1 cellular context compared by ENCODE assay signal in the genomic region with DNA sequence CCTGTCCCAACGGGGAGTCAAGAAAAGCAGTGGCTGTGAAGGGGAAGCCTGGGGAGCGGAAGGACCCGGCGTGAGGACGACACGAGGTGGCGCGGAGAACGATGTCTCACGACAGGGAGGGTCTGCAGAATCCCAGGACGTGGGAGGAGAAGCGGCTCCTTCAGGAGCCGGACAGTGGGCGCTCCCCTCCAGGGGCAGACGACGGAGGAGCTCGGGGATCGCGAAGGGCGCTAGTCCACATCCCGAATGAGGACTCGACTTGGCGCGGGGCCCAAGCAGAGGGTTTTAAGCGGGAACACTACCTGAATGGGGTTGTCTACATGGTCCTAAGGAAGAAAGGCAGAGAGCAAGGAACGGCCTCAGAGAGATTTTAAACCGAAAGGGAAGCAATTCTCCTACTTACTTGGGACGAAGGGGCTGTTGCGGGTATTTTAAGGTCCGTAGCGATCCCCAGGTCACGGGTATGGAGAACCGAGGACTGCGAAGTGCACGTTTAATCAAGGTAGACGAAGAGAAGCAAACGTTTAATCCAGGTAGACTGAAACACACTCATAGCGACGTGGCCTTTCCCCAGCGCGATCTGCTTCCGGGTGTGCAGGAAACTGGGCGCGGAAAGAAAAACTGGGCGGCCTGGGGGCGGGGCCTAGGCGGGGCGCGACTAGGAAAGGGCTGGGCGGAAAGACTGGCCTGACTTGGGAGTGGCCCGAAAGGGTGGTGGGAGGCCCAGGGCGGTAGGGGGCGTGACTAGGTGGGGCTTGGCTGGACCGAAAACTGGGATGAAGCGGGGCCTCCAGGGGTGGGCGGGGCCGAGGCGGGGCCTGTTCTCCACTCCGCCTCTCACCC.
TF ChIP-seq lines count a peak whose summit lies in the region.

A gene (minus strand): TSS at position 594 of the 843 bp plus-strand sequence. CDS start 10,964 bp downstream, outside the sequence.

TF ChIP-seq in HepG2, 621 proteins besides CTCF, POLR2A, EP300 and RAD21 (continued from another document and continues in another):
- TF ChIP-seq, protein P1, sequence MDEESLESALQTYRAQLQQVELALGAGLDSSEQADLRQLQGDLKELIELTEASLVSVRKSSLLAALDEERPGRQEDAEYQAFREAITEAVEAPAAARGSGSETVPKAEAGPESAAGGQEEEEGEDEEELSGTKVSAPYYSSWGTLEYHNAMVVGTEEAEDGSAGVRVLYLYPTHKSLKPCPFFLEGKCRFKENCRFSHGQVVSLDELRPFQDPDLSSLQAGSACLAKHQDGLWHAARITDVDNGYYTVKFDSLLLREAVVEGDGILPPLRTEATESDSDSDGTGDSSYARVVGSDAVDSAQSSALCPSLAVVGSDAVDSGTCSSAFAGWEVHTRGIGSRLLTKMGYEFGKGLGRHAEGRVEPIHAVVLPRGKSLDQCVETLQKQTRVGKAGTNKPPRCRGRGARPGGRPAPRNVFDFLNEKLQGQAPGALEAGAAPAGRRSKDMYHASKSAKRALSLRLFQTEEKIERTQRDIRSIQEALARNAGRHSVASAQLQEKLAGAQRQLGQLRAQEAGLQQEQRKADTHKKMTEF (CRISPR knock-in tag; IDR thresholded peaks at IDR 0.05) = peak; percentile 31; the same call in 1 of the 2 replicates
- TF ChIP-seq, protein P2, sequence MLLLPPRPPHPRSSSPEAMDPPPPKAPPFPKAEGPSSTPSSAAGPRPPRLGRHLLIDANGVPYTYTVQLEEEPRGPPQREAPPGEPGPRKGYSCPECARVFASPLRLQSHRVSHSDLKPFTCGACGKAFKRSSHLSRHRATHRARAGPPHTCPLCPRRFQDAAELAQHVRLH (CRISPR knock-in tag; IDR thresholded peaks at IDR 0.05; ENCODE audit: borderline replicate concordance, low read depth) = 0 out of 2 replicates have a peak, but pooled peaks have one; percentile 74
- TF ChIP-seq ZNF44 (CRISPR knock-in tag; IDR thresholded peaks at IDR 0.05) = no peak
- TF ChIP-seq SRY (CRISPR knock-in tag; IDR thresholded peaks at IDR 0.05) = peak; percentile 29; the same call in 1 of the 2 replicates
- no peak for TF ChIP-seq ZNF33B (CRISPR knock-in tag; IDR thresholded peaks at IDR 0.05)
- TF ChIP-seq, protein P3, sequence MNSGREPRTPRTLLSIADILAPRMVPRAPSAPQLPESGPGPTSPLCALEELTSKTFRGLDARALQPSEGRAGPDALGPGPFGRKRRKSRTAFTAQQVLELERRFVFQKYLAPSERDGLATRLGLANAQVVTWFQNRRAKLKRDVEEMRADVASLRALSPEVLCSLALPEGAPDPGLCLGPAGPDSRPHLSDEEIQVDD (CRISPR knock-in tag; IDR thresholded peaks at IDR 0.05; ENCODE audit: borderline replicate concordance) = no peak
- TF ChIP-seq, protein P4, sequence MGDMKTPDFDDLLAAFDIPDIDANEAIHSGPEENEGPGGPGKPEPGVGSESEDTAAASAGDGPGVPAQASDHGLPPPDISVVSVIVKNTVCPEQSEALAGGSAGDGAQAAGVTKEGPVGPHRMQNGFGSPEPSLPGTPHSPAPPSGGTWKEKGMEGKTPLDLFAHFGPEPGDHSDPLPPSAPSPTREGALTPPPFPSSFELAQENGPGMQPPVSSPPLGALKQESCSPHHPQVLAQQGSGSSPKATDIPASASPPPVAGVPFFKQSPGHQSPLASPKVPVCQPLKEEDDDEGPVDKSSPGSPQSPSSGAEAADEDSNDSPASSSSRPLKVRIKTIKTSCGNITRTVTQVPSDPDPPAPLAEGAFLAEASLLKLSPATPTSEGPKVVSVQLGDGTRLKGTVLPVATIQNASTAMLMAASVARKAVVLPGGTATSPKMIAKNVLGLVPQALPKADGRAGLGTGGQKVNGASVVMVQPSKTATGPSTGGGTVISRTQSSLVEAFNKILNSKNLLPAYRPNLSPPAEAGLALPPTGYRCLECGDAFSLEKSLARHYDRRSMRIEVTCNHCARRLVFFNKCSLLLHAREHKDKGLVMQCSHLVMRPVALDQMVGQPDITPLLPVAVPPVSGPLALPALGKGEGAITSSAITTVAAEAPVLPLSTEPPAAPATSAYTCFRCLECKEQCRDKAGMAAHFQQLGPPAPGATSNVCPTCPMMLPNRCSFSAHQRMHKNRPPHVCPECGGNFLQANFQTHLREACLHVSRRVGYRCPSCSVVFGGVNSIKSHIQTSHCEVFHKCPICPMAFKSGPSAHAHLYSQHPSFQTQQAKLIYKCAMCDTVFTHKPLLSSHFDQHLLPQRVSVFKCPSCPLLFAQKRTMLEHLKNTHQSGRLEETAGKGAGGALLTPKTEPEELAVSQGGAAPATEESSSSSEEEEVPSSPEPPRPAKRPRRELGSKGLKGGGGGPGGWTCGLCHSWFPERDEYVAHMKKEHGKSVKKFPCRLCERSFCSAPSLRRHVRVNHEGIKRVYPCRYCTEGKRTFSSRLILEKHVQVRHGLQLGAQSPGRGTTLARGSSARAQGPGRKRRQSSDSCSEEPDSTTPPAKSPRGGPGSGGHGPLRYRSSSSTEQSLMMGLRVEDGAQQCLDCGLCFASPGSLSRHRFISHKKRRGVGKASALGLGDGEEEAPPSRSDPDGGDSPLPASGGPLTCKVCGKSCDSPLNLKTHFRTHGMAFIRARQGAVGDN (CRISPR knock-in tag; IDR thresholded peaks at IDR 0.05) = peak; percentile 65
- TF ChIP-seq IKZF1 (IDR thresholded peaks at IDR 0.05) = no peak
- TF ChIP-seq, protein P5, sequence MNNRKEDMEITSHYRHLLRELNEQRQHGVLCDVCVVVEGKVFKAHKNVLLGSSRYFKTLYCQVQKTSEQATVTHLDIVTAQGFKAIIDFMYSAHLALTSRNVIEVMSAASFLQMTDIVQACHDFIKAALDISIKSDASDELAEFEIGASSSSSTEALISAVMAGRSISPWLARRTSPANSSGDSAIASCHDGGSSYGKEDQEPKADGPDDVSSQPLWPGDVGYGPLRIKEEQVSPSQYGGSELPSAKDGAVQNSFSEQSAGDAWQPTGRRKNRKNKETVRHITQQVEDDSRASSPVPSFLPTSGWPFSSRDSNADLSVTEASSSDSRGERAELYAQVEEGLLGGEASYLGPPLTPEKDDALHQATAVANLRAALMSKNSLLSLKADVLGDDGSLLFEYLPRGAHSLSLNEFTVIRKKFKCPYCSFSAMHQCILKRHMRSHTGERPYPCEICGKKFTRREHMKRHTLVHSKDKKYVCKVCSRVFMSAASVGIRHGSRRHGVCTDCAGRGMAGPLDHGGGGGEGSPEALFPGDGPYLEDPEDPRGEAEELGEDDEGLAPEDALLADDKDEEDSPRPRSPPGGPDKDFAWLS (CRISPR knock-in tag; IDR thresholded peaks at IDR 0.05; ENCODE audit: borderline replicate concordance) = no peak
- TF ChIP-seq, protein P6, sequence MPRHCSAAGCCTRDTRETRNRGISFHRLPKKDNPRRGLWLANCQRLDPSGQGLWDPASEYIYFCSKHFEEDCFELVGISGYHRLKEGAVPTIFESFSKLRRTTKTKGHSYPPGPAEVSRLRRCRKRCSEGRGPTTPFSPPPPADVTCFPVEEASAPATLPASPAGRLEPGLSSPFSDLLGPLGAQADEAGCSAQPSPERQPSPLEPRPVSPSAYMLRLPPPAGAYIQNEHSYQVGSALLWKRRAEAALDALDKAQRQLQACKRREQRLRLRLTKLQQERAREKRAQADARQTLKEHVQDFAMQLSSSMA (CRISPR knock-in tag; IDR thresholded peaks at IDR 0.05) = 0 out of 2 replicates have a peak, but pooled peaks have one; percentile 47
- peak; percentile 92 for TF ChIP-seq GABPB1 (CRISPR knock-in tag; IDR thresholded peaks at IDR 0.05)
- TF ChIP-seq ZNF839 (CRISPR knock-in tag; IDR thresholded peaks at IDR 0.05; ENCODE audit: borderline replicate concordance) = 0 out of 2 replicates have a peak, but pooled peaks have one; percentile 7
- TF ChIP-seq PHF8 (CRISPR knock-in tag; IDR thresholded peaks at IDR 0.05) = peak; percentile 72
- 0 out of 2 replicates have a peak, but pooled peaks have one; percentile 43 for TF ChIP-seq NKX3-1 (CRISPR knock-in tag; IDR thresholded peaks at IDR 0.05)
- TF ChIP-seq RFXANK (CRISPR knock-in tag; IDR thresholded peaks at IDR 0.05) = no peak
- TF ChIP-seq, protein P7, sequence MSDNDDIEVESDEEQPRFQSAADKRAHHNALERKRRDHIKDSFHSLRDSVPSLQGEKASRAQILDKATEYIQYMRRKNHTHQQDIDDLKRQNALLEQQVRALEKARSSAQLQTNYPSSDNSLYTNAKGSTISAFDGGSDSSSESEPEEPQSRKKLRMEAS (IDR thresholded peaks at IDR 0.05) = peak; percentile 34
- TF ChIP-seq BHLHE40 (IDR thresholded peaks at IDR 0.05; ENCODE audit: low read length) = 0 out of 2 replicates have a peak, but pooled peaks have one; percentile 1
- no peak for TF ChIP-seq HOXA7 (CRISPR knock-in tag; IDR thresholded peaks at IDR 0.05)
- TF ChIP-seq SP1 (IDR thresholded peaks at IDR 0.05) = 0 out of 2 replicates have a peak, but pooled peaks have one; percentile 12
- peak; percentile 91 for TF ChIP-seq SP1 (CRISPR knock-in tag; IDR thresholded peaks at IDR 0.05)
- peak; percentile 16 for TF ChIP-seq ZNF883 (CRISPR knock-in tag; IDR thresholded peaks at IDR 0.05; ENCODE audit: not compliant biosample characterization)
- 0 out of 2 replicates have a peak, but pooled peaks have one; percentile 22 for TF ChIP-seq HIVEP1 (CRISPR knock-in tag; IDR thresholded peaks at IDR 0.05)
- TF ChIP-seq ARNT2 (CRISPR knock-in tag; IDR thresholded peaks at IDR 0.05; ENCODE audit: low read depth) = 0 out of 2 replicates have a peak, but pooled peaks have one; percentile 37
- peak; percentile 83 for TF ChIP-seq SIN3A (IDR thresholded peaks at IDR 0.05; ENCODE audit: borderline replicate concordance, low read depth, low read length)
- TF ChIP-seq ZFP37 (CRISPR knock-in tag; IDR thresholded peaks at IDR 0.05; ENCODE audit: borderline replicate concordance) = 0 out of 2 replicates have a peak, but pooled peaks have one; percentile 50
- peak; percentile 92 for TF ChIP-seq ELF1 (CRISPR knock-in tag; IDR thresholded peaks at IDR 0.05)
- TF ChIP-seq ZNF577 (CRISPR knock-in tag; IDR thresholded peaks at IDR 0.05; ENCODE audit: borderline replicate concordance, low read depth) = no peak
- TF ChIP-seq ELF4 (CRISPR knock-in tag; IDR thresholded peaks at IDR 0.05; ENCODE audit: borderline replicate concordance) = peak; percentile 65; the same call in 1 of the 2 replicates
- peak; percentile 59 for TF ChIP-seq ZFX (CRISPR knock-in tag; IDR thresholded peaks at IDR 0.05; ENCODE audit: low read depth)
- no peak for TF ChIP-seq CBFB (CRISPR knock-in tag; IDR thresholded peaks at IDR 0.05)
- no peak for TF ChIP-seq ZNF441 (CRISPR knock-in tag; IDR thresholded peaks at IDR 0.05; ENCODE audit: borderline replicate concordance)
- TF ChIP-seq ZSCAN29 (CRISPR knock-in tag; conservative IDR thresholded peaks at IDR 0.05) = no peak
- TF ChIP-seq PHF21A (CRISPR knock-in tag; IDR thresholded peaks at IDR 0.05) = 0 out of 2 replicates have a peak, but pooled peaks have one; percentile 30
- TF ChIP-seq ZNF160 (CRISPR knock-in tag; IDR thresholded peaks at IDR 0.05) = peak; percentile 40; the same call in 1 of the 2 replicates
- 0 out of 2 replicates have a peak, but pooled peaks have one; percentile 32 for TF ChIP-seq CC2D1A (CRISPR knock-in tag; IDR thresholded peaks at IDR 0.05)
- TF ChIP-seq, protein P8, sequence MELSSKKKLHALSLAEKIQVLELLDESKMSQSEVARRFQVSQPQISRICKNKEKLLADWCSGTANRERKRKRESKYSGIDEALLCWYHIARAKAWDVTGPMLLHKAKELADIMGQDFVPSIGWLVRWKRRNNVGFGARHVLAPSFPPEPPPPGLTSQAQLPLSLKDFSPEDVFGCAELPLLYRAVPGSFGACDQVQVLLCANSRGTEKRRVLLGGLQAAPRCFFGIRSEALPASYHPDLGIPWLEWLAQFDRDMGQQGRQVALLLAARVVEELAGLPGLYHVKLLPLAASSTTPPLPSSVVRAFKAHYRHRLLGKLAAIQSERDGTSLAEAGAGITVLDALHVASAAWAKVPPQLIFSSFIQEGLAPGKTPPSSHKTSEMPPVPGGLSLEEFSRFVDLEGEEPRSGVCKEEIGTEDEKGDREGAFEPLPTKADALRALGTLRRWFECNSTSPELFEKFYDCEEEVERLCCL (CRISPR knock-in tag; IDR thresholded peaks at IDR 0.05; ENCODE audit: borderline replicate concordance) = no peak
- 0 out of 2 replicates have a peak, but pooled peaks have one; percentile 36 for TF ChIP-seq ERF (CRISPR knock-in tag; IDR thresholded peaks at IDR 0.05)
- peak; percentile 68 for TF ChIP-seq YEATS4 (CRISPR knock-in tag; IDR thresholded peaks at IDR 0.05; ENCODE audit: borderline replicate concordance)
- TF ChIP-seq, protein P9, sequence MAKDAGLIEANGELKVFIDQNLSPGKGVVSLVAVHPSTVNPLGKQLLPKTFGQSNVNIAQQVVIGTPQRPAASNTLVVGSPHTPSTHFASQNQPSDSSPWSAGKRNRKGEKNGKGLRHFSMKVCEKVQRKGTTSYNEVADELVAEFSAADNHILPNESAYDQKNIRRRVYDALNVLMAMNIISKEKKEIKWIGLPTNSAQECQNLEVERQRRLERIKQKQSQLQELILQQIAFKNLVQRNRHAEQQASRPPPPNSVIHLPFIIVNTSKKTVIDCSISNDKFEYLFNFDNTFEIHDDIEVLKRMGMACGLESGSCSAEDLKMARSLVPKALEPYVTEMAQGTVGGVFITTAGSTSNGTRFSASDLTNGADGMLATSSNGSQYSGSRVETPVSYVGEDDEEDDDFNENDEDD (CRISPR knock-in tag; IDR thresholded peaks at IDR 0.05; ENCODE audit: borderline replicate concordance) = 0 out of 2 replicates have a peak, but pooled peaks have one; percentile 34
- 0 out of 2 replicates have a peak, but pooled peaks have one; percentile 58 for TF ChIP-seq ZNF33A (CRISPR knock-in tag; IDR thresholded peaks at IDR 0.05; ENCODE audit: borderline replicate concordance)
- TF ChIP-seq WIZ (CRISPR knock-in tag; IDR thresholded peaks at IDR 0.05) = 0 out of 2 replicates have a peak, but pooled peaks have one; percentile 57
- TF ChIP-seq MXD4 (CRISPR knock-in tag; IDR thresholded peaks at IDR 0.05) = 0 out of 2 replicates have a peak, but pooled peaks have one; percentile 58
- peak; percentile 89 for TF ChIP-seq ZMYM4 (CRISPR knock-in tag; IDR thresholded peaks at IDR 0.05)
- TF ChIP-seq, protein P10, sequence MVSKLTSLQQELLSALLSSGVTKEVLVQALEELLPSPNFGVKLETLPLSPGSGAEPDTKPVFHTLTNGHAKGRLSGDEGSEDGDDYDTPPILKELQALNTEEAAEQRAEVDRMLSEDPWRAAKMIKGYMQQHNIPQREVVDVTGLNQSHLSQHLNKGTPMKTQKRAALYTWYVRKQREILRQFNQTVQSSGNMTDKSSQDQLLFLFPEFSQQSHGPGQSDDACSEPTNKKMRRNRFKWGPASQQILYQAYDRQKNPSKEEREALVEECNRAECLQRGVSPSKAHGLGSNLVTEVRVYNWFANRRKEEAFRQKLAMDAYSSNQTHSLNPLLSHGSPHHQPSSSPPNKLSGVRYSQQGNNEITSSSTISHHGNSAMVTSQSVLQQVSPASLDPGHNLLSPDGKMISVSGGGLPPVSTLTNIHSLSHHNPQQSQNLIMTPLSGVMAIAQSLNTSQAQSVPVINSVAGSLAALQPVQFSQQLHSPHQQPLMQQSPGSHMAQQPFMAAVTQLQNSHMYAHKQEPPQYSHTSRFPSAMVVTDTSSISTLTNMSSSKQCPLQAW (CRISPR knock-in tag; IDR thresholded peaks at IDR 0.05) = peak; percentile 74
- TF ChIP-seq POGZ (CRISPR knock-in tag; IDR thresholded peaks at IDR 0.05) = peak; percentile 82
- TF ChIP-seq, protein P11, sequence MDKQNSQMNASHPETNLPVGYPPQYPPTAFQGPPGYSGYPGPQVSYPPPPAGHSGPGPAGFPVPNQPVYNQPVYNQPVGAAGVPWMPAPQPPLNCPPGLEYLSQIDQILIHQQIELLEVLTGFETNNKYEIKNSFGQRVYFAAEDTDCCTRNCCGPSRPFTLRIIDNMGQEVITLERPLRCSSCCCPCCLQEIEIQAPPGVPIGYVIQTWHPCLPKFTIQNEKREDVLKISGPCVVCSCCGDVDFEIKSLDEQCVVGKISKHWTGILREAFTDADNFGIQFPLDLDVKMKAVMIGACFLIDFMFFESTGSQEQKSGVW (CRISPR knock-in tag; IDR thresholded peaks at IDR 0.05; ENCODE audit: borderline replicate concordance) = no peak
- TF ChIP-seq BRCA1 (CRISPR knock-in tag; IDR thresholded peaks at IDR 0.05) = no peak
- TF ChIP-seq ZFP90 (CRISPR knock-in tag; IDR thresholded peaks at IDR 0.05; ENCODE audit: borderline replicate concordance) = peak; percentile 82; the same call in 1 of the 2 replicates
- no peak for TF ChIP-seq ZNF678 (CRISPR knock-in tag; IDR thresholded peaks at IDR 0.05)
